Comparison of ENCODE assay signal across 1 cellular context in genomic region chr9:84677080-84677479, GRCh38.
TF ChIP-seq lines count a peak whose summit lies in the region.

No MANE protein-coding gene starts in this region.

TF ChIP-seq in GM23338, 12 proteins besides CTCF, POLR2A, EP300 and RAD21 (continued from another document):
- TF ChIP-seq REST (IDR thresholded peaks at IDR 0.05; ENCODE audit: unreplicated experiment): no peak
- TF ChIP-seq NANOG (IDR thresholded peaks at IDR 0.05; ENCODE audit: borderline replicate concordance): no peak
- no peak for TF ChIP-seq ZNF331 (CRISPR knock-in tag; IDR thresholded peaks at IDR 0.05; ENCODE audit: low read depth)
TF ChIP-seq in GM23338: peak in this region for 0.
